8 cellular contexts compared by ENCODE assay signal in the genomic region with DNA sequence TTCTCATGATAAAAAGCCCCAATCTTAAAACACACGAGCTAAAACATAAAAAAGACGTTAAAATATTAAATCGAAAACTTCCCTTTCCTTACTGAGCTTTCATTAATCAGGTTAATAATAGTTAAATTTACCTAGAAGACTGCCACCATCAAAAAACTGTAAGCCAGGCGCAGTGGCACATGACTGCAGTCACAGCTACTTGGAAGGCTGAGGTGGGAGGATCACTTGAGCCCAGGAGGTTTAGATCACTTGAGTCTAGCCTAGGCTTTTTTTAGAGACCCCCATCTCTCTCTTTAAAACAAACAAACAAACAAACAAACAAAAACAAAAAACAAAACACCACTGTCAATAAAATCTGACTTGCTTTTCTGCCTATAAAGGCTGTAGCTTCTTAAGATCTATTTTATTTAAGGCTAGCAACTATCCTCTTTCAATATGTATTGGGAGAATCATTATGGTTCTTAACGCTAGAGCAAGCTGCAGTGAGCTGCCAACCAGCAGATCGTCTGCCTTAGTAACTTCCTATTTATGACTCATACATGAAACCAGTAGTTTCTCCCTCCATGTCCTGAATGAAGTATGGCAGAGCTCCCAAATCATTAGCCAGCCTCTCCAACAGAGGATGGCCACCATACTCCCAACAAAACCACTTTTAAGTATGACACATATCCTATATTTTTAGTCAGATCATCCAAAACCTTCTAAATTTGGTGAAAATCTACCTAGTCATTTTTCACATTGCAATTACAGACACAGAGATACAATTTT.
A peak's percentile ranks its signal among the peaks of the same experiment; 100 is the strongest.
DNase-seq lines count a peak whose midpoint lies in the region; ATAC-seq, FAIRE-seq and TF ChIP-seq lines count a peak whose summit lies in the region.

No MANE protein-coding gene starts in this region.

- no peak for TF ChIP-seq POLR2A in K562 (conservative IDR thresholded peaks at IDR 0.05)

- H3K9me1 ChIP-seq in K562 (ENCODE audit: control insufficient read depth, insufficient read depth, low read length): no peaks in the 10 kb centered on the region

- no peak for DNase-seq in activated naive CD4-positive, alpha-beta T cell treated with Interleukin-2 at 50 U/mL for 16 hours
- DNase-seq in HCEC 1CT: peak; percentile 96
- peak; percentile 56 for DNase-seq in MM.1S
- peak in 2 of 4 experiments; percentile 41 to 73 for DNase-seq in K562 (ENCODE audit: extremely low read depth in 1 of 4, low spot score in 3 of 4)
- DNase-seq in naive B cell: no peak
- DNase-seq in DMS79 treated with DMSO at 0.1 percent for 48 hours (lab: John Stamatoyannopoulos, UW): no peak
- DNase-seq in DMS79 (lab: John Stamatoyannopoulos, UW): no peak

- H4K20me1 ChIP-seq in MM.1S (ENCODE audit: insufficient read depth, low read length) (peaks cover 5% of the 10 kb centered on the region; the same call in 1 of the 2 replicates), K562 (replicated peaks; ENCODE audit: control insufficient read depth, insufficient read depth, low read length) (no peaks in the 10 kb centered on the region)

- peaks cover 8% of the 10 kb centered on the region for H3K36me3 Mint-ChIP-seq in activated naive CD4-positive, alpha-beta T cell treated with anti-CD3 and anti-CD28 coated beads, Interleukin-2, amount 50 U/mL, for 24 hours
- H3K36me3 Mint-ChIP-seq in naive B cell: peaks cover 0 to 8% of the 10 kb centered on the region in 2 donors

- in situ Hi-C loops in K562 (cut with MboI): no loop called here

- H3K27me3 Mint-ChIP-seq in activated naive CD4-positive, alpha-beta T cell treated with anti-CD3 and anti-CD28 coated beads, Interleukin-2, amount 50 U/mL, for 24 hours: no peaks in the 10 kb centered on the region
- H3K27me3 Mint-ChIP-seq in naive B cell: no peaks in the 10 kb centered on the region

- 15% methylated on average over 6 of the region's 6 CpGs for WGBS in K562 (ENCODE audit: insufficient coverage, low coverage, missing lambda C conversion rate)

- H3K9me3 ChIP-seq in MM.1S (replicated peaks; ENCODE audit: insufficient read depth, low read length): no peaks in the 10 kb centered on the region
- no peaks in the 10 kb centered on the region; the same call in 1 of the 2 replicates for H3K9me3 ChIP-seq in K562 (replicated peaks; ENCODE audit: control insufficient read depth, insufficient read depth, low read depth, low read length)

- H3K9ac ChIP-seq in MM.1S (ENCODE audit: low read length): no peak overlapping the region; the same call in 1 of the 2 replicates
- H3K9ac ChIP-seq in K562 (ENCODE audit: insufficient read depth in 1 of 2, low read depth in 2 of 2, low read length in 2 of 2): 0 out of 4 replicates have a peak overlapping the region, but pooled peaks of 1 of the 2 experiments have one; percentile 6

- peaks cover 6% of the 10 kb centered on the region for H3K9me3 Mint-ChIP-seq in activated naive CD4-positive, alpha-beta T cell treated with anti-CD3 and anti-CD28 coated beads, Interleukin-2, amount 50 U/mL, for 24 hours
- peaks cover 0 to 8% (median 3%) of the 10 kb centered on the region in 7 donors for H3K9me3 Mint-ChIP-seq in naive B cell

- 0 out of 2 replicates have a peak overlapping the region, but pooled peaks have one; percentile 1 for H3K4me3 ChIP-seq in MM.1S (ENCODE audit: low read length)
- no peak overlapping the region for H3K4me3 ChIP-seq in K562

- CTCF ChIA-PET in K562 (lab: Yijun Ruan, JAX; ENCODE audit: low intra/inter-chr PET ratio): no interaction called here

- no peaks in the 10 kb centered on the region for H3K9me2 ChIP-seq in MM.1S (replicated peaks; ENCODE audit: insufficient read depth, low read length)

- no peak for TF ChIP-seq RAD21 in K562 (CRISPR knock-in tag; conservative IDR thresholded peaks at IDR 0.05 in 1 of 2, IDR thresholded peaks at IDR 0.05 in 1 of 2)

- no TSS peak for BruUV-seq in K562 (replicated peaks; lab: Mats Ljungman, UMichigan)

- POLR2A ChIA-PET in K562 (lab: Yijun Ruan, JAX): interaction anchor here (0.6 to 1.7 kb wide), 8 partner anchors 8 to 66 kb away, joined by 3 to 7 read pairs (median 4); no protein-coding TSS in a partner anchor

- TF ChIP-seq EP300 in K562 (IDR thresholded peaks at IDR 0.05; ENCODE audit: low read length): no peak

- peak; percentile 85 for ATAC-seq in K562
- peak; percentile 73 to 81 for ATAC-seq in naive B cell (ENCODE audit: low read depth in 2 of 2)

- H3K4me3 Mint-ChIP-seq in activated naive CD4-positive, alpha-beta T cell treated with anti-CD3 and anti-CD28 coated beads, Interleukin-2, amount 50 U/mL, for 24 hours: peak overlapping the region; percentile 38
- H3K4me3 Mint-ChIP-seq in naive B cell: peak overlapping the region in 3 of 8 donors; percentile 20 to 69 (median 45)

- H3K36me3 ChIP-seq in MM.1S (replicated peaks; ENCODE audit: insufficient read depth, low read length): 0 out of 2 replicates have a peak, but pooled peaks cover 4% of the 10 kb centered on the region
- H3K36me3 ChIP-seq in K562 (ENCODE audit: control insufficient read depth, insufficient read depth, low read length): no peaks in the 10 kb centered on the region

- no peaks in the 10 kb centered on the region for H3K27me3 ChIP-seq in MM.1S (replicated peaks; ENCODE audit: insufficient read depth, low read length)
- no peaks in the 10 kb centered on the region for H3K27me3 ChIP-seq in K562 (ENCODE audit: control insufficient read depth in 2 of 2, insufficient read depth in 2 of 2, low read length in 2 of 2)

- H3K4me2 ChIP-seq in MM.1S (ENCODE audit: low read depth, low read length) (peak overlapping the region; percentile 51), K562 (ENCODE audit: insufficient read depth, low read length) (peak overlapping the region; percentile 17; the same call in 1 of the 2 replicates)

- peak; percentile 88 for FAIRE-seq in K562 (lab: Jason Lieb, UNC)

- H3K4me1 ChIP-seq in MM.1S (ENCODE audit: low read length) (peaks cover 13% of the 10 kb centered on the region), K562 (replicated peaks in 1 of 2; ENCODE audit: control insufficient read depth in 2 of 2, insufficient read depth in 2 of 2, low read length in 2 of 2) (peaks cover 7 to 16% of the 10 kb centered on the region in 2 experiments)

- no peak overlapping the region for H2AFZ ChIP-seq in MM.1S (ENCODE audit: low read length)
- H2AFZ ChIP-seq in K562 (ENCODE audit: low read depth, low read length): peak overlapping the region; percentile 14; the same call in 1 of the 2 replicates

- H3K27ac ChIP-seq in MM.1S (ENCODE audit: low read length) (peak overlapping the region; percentile 35; the same call in 1 of the 2 replicates), K562 (ENCODE audit: extremely low read depth, low read depth, low read length) (peak overlapping the region; percentile 62; the same call in 2 of the 3 replicates)

- peak overlapping the region; percentile 76 for H3K27ac Mint-ChIP-seq in activated naive CD4-positive, alpha-beta T cell treated with anti-CD3 and anti-CD28 coated beads, Interleukin-2, amount 50 U/mL, for 24 hours
- peak overlapping the region in 4 of 6 donors; percentile 51 to 90 (median 79) for H3K27ac Mint-ChIP-seq in naive B cell

- H3F3A ChIP-seq in MM.1S (ENCODE audit: insufficient read depth, low read length): peaks cover 14% of the 10 kb centered on the region

- intact Hi-C loops in K562 (cut with micrococcal nuclease): no loop called here

- peaks cover 47% of the 10 kb centered on the region for H3K4me1 Mint-ChIP-seq in activated naive CD4-positive, alpha-beta T cell treated with anti-CD3 and anti-CD28 coated beads, Interleukin-2, amount 50 U/mL, for 24 hours
- peaks cover 18 to 44% (median 25%) of the 10 kb centered on the region in 3 donors for H3K4me1 Mint-ChIP-seq in naive B cell

- TF ChIP-seq CTCF in MM.1S (IDR thresholded peaks at IDR 0.05; ENCODE audit: low read length): no peak
- TF ChIP-seq CTCF in K562 (IDR thresholded peaks at IDR 0.05 in 2 of 3, conservative IDR thresholded peaks at IDR 0.05 in 1 of 3; ENCODE audit: insufficient read depth in 2 of 3, low read depth in 1 of 3, low read length in 3 of 3): no peak; a peak in 1 of 6 replicates

- H3K79me2 ChIP-seq in MM.1S (ENCODE audit: low read length): peaks cover 89% of the 10 kb centered on the region
- peaks cover 25% of the 10 kb centered on the region for H3K79me2 ChIP-seq in K562 (ENCODE audit: control insufficient read depth, insufficient read depth, low read length)

TF ChIP-seq in K562, 482 proteins besides CTCF, POLR2A, EP300 and RAD21 (continues in another document):
- TF ChIP-seq CREM (IDR thresholded peaks at IDR 0.05; ENCODE audit: low read depth): 0 out of 2 replicates have a peak, but pooled peaks have one; percentile 22
- TF ChIP-seq, protein P1, sequence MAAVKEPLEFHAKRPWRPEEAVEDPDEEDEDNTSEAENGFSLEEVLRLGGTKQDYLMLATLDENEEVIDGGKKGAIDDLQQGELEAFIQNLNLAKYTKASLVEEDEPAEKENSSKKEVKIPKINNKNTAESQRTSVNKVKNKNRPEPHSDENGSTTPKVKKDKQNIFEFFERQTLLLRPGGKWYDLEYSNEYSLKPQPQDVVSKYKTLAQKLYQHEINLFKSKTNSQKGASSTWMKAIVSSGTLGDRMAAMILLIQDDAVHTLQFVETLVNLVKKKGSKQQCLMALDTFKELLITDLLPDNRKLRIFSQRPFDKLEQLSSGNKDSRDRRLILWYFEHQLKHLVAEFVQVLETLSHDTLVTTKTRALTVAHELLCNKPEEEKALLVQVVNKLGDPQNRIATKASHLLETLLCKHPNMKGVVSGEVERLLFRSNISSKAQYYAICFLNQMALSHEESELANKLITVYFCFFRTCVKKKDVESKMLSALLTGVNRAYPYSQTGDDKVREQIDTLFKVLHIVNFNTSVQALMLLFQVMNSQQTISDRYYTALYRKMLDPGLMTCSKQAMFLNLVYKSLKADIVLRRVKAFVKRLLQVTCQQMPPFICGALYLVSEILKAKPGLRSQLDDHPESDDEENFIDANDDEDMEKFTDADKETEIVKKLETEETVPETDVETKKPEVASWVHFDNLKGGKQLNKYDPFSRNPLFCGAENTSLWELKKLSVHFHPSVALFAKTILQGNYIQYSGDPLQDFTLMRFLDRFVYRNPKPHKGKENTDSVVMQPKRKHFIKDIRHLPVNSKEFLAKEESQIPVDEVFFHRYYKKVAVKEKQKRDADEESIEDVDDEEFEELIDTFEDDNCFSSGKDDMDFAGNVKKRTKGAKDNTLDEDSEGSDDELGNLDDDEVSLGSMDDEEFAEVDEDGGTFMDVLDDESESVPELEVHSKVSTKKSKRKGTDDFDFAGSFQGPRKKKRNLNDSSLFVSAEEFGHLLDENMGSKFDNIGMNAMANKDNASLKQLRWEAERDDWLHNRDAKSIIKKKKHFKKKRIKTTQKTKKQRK (IDR thresholded peaks at IDR 0.05; ENCODE audit: borderline replicate concordance, low read depth, low read length): no peak

Comparison
In these comparisons a context has a peak if more than half of its experiments do, and no peak if none do; other contexts are left out.
1. DNase-seq: peak in HCEC 1CT (single experiment) and MM.1S (single experiment); none in activated naive CD4-positive, alpha-beta T cell treated with Interleukin-2 at 50 U/mL for 16 hours (single experiment), naive B cell (single experiment), DMS79 treated with DMSO at 0.1 percent for 48 hours (single experiment) and DMS79 (single experiment).